In genomic region chr10:96374004-96374403, GRCh38 we compare ENCODE assay signal across 23 cellular contexts. TPM values are rescaled to one million over a fixed set of nuclear protein-coding genes. Genes with fewer than 3 reads are reported as not detected.
DNase-seq lines count a peak whose midpoint lies in the region; ATAC-seq, FAIRE-seq and TF ChIP-seq lines count a peak whose summit lies in the region.
"Had no signal": no experiment of that assay in that cellular context is flagged by ENCODE, and none has a peak within 500 bp of the region (broad histone marks: within the 10 kb centered on the region; RNA-seq: fewer than 3 reads in every experiment).

No MANE protein-coding gene starts in this region.

- no peaks in the 10 kb centered on the region for H3K36me3 ChIP-seq in CD8-positive, alpha-beta T cell (ENCODE audit: insufficient read depth, low read length)
- no peaks in the 10 kb centered on the region for H3K36me3 ChIP-seq in A673 (ENCODE audit: insufficient read depth, low read length, poor library complexity, severe bottlenecking)

- no peaks in the 10 kb centered on the region for H3K27me3 ChIP-seq in CD8-positive, alpha-beta T cell (ENCODE audit: insufficient read depth, low read length)
- no peaks in the 10 kb centered on the region for H3K27me3 ChIP-seq in A673 (replicated peaks; ENCODE audit: insufficient read depth, low read depth, low read length, poor library complexity)

- CTCF ChIA-PET in CD8-positive, alpha-beta T cell (lab: Charles Lee), result interaction anchor here (0.7 to 7.0 kb wide), 4 partner anchors 21 to 1469 kb away, joined by 3 to 38 read pairs (median 4); no protein-coding TSS in a partner anchor
- CTCF ChIA-PET in A673 (lab: Charles Lee), result interaction anchor here (0.9 kb wide), 1 partner anchor 652 kb away, joined by 4 read pairs; no protein-coding TSS in a partner anchor

- no peak for ATAC-seq in CD8-positive, alpha-beta T cell
- ATAC-seq in naive thymus-derived CD8-positive, alpha-beta T cell, result no peak

- H3K36me3 Mint-ChIP-seq in CD8-positive, alpha-beta T cell, result no peaks in the 10 kb centered on the region
- H3K36me3 Mint-ChIP-seq in naive thymus-derived CD8-positive, alpha-beta T cell, result no peaks in the 10 kb centered on the region

- no peak overlapping the region for H3K27ac Mint-ChIP-seq in CD8-positive, alpha-beta T cell
- peak overlapping the region in 1 of 10 donors; percentile 71 for H3K27ac Mint-ChIP-seq in naive thymus-derived CD8-positive, alpha-beta T cell

- H3K9me3 Mint-ChIP-seq in CD8-positive, alpha-beta T cell, result no peaks in the 10 kb centered on the region
- H3K9me3 Mint-ChIP-seq in naive thymus-derived CD8-positive, alpha-beta T cell, result no peaks in the 10 kb centered on the region

- no peak overlapping the region for H3K27ac ChIP-seq in CD8-positive, alpha-beta T cell (ENCODE audit: low read depth, low read length)
- peak overlapping the region; percentile 79 for H3K27ac ChIP-seq in angular gyrus (ENCODE audit: low read depth, low read length)
- H3K27ac ChIP-seq in A673 (ENCODE audit: low read depth, low read length, poor library complexity, severe bottlenecking), result no peak overlapping the region

- intact Hi-C loops in CD8-positive, alpha-beta T cell (cut with DNase I, micrococcal nuclease), result no loop called here
- intact Hi-C loops in A673 (cut with micrococcal nuclease; ENCODE audit: unreplicated experiment), result loop anchor here (2.0 to 10.0 kb wide), 3 partner anchors 271 to 651 kb away; no protein-coding TSS in a partner anchor

- no peak for TF ChIP-seq CTCF in CD8-positive, alpha-beta T cell (IDR thresholded peaks at IDR 0.05)
- TF ChIP-seq CTCF in A673 (conservative IDR thresholded peaks at IDR 0.05; ENCODE audit: low read depth, low read length), result no peak

- H3K9me3 ChIP-seq in CD8-positive, alpha-beta T cell (ENCODE audit: low read length), result no peaks in the 10 kb centered on the region
- H3K9me3 ChIP-seq in A673 (ENCODE audit: low read depth, low read length, poor library complexity, severe bottlenecking), result no peaks in the 10 kb centered on the region

- FAIRE-seq in GM12891 (lab: Jason Lieb, UNC), result peak; percentile 35
- FAIRE-seq: small intestine had no signal

- TF ChIP-seq POLR2A in GM12891 (IDR thresholded peaks at IDR 0.05; ENCODE audit: low read depth, low read length) (no peak), erythroblast (IDR thresholded peaks at IDR 0.05; ENCODE audit: low read length) (no peak)

- peaks cover 11% of the 10 kb centered on the region for H3K4me1 Mint-ChIP-seq in CD8-positive, alpha-beta T cell (ENCODE audit: low read depth)
- H3K4me1 Mint-ChIP-seq in naive thymus-derived CD8-positive, alpha-beta T cell, result peaks cover 10 to 18% (median 15%) of the 10 kb centered on the region in 4 donors

- no peak for DNase-seq in CD8-positive, alpha-beta T cell
- DNase-seq in GM12891 (ENCODE audit: insufficient read length, low spot score) (no peak), erythroblast (lab: John Stamatoyannopoulos, UW) (no peak), glomerular visceral epithelial cell (ENCODE audit: extremely low spot score) (no peak), RPMI8226 (no peak), A673 (ENCODE audit: low spot score) (no peak)
- no peak for DNase-seq in naive thymus-derived CD8-positive, alpha-beta T cell
- DNase-seq: amniotic stem cell; dermis blood vessel endothelial cell; DMS79; hippocampal formation; KG1; MV-4-11; NCI-H69; small intestine; stimulated activated naive CD4-positive, alpha-beta T cell treated with Interleukin-2 at 50 U/mL for 16 hours; trophoblast cell had no signal

- H3K27me3 Mint-ChIP-seq in CD8-positive, alpha-beta T cell (ENCODE audit: low read depth), result no peaks in the 10 kb centered on the region
- H3K27me3 Mint-ChIP-seq in naive thymus-derived CD8-positive, alpha-beta T cell, result peaks cover 0 to 15% (median 10%) of the 10 kb centered on the region in 5 donors

- H3K4me3 Mint-ChIP-seq in CD8-positive, alpha-beta T cell, result peak overlapping the region; percentile 80
- peak overlapping the region; percentile 74 to 90 (median 84) for H3K4me3 Mint-ChIP-seq in naive thymus-derived CD8-positive, alpha-beta T cell

- H3K4me1 ChIP-seq in CD8-positive, alpha-beta T cell (ENCODE audit: insufficient read depth, low read length), result no peaks in the 10 kb centered on the region
- no peaks in the 10 kb centered on the region for H3K4me1 ChIP-seq in A673 (ENCODE audit: insufficient read depth, low read length, poor library complexity, severe bottlenecking)

- POLR2A ChIA-PET in CD8-positive, alpha-beta T cell (lab: Charles Lee), result no interaction called here
- POLR2A ChIA-PET in naive thymus-derived CD8-positive, alpha-beta T cell (lab: Charles Lee), result no interaction called here
- POLR2A ChIA-PET in A673 (lab: Charles Lee; ENCODE audit: low non-redundant PET), result no interaction called here

- no TSS peak for BruUV-seq in A673 (replicated peaks; lab: Mats Ljungman, UMichigan)

- no peak overlapping the region for H3K4me3 ChIP-seq in CD8-positive, alpha-beta T cell (ENCODE audit: low read depth, low read length)
- no peak overlapping the region for H3K4me3 ChIP-seq in A673 (ENCODE audit: low read depth, low read length, poor library complexity, severe bottlenecking)

TF ChIP-seq in GM12891, 5 proteins besides CTCF, POLR2A, EP300 and RAD21:
- no peak for TF ChIP-seq POU2F2 (IDR thresholded peaks at IDR 0.05; ENCODE audit: low read depth, low read length)
- TF ChIP-seq TAF1 (IDR thresholded peaks at IDR 0.05; ENCODE audit: low read depth, low read length), result no peak
- no peak for TF ChIP-seq POLR2AphosphoS5 (IDR thresholded peaks at IDR 0.05; ENCODE audit: low read depth, low read length)
- no peak for TF ChIP-seq SPI1 (IDR thresholded peaks at IDR 0.05; ENCODE audit: low read depth, low read length)
- TF ChIP-seq PAX5 (IDR thresholded peaks at IDR 0.05; ENCODE audit: insufficient read depth, low read length, severe bottlenecking), result no peak

RNA-seq across cellular contexts. Expression of gene OPALIN, which starts 15.2 kb away (rescaled TPM):
- not detected for total RNA-seq in CD8-positive, alpha-beta T cell
- not detected for polyA plus RNA-seq in GM12891 (2012; ENCODE audit: low read depth, missing spikeins)
- total RNA-seq in naive thymus-derived CD8-positive, alpha-beta T cell, result not detected
- polyA plus RNA-seq in naive thymus-derived CD8-positive, alpha-beta T cell, result not detected
- not detected in 2 replicates for total RNA-seq in A673 (2021)
- total RNA-seq: activated CD8-positive, alpha-beta memory T cell treated with anti-CD3 and anti-CD28 coated beads for 36 hours; dermis blood vessel endothelial cell; fibroblast of villous mesenchyme; HT-29; liver; mononuclear cell had no signal
- polyA plus RNA-seq: liver, small intestine had no signal
